19 cellular contexts compared by ENCODE assay signal in the genomic region with DNA sequence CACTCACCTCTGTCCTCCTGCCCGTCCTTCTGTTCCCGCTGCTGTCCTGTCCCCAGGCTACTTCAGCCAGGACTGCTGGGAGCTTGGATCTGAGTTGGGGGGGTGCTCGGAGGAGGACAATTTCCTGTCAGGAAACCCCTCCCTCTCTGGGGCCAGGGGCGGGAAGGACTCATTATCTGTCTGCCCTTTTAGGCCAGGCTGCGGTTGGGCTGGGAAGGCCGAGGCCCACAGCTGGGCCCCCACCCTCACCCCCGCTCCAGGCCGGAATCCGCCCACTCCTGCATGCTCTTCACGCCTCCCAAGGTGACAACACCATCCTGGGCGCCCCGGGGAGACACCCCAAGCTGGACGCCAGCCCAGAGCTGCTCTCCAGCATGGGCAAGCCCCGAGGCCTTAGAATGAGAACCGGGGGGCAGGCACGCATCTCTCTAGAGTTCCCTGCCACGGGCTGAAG. TPM values are rescaled to one million over a fixed set of nuclear protein-coding genes. Genes with fewer than 3 reads are reported as not detected.
DNase-seq lines count a peak whose midpoint lies in the region; ATAC-seq, FAIRE-seq and TF ChIP-seq lines count a peak whose summit lies in the region.
"Had no signal": no experiment of that assay in that cellular context is flagged by ENCODE, and none has a peak within 500 bp of the region (broad histone marks: within the 10 kb centered on the region; RNA-seq: fewer than 3 reads in every experiment).

EXOC3L2 (minus strand) TSS at position 74 of the 454 bp plus-strand sequence. CDS start 6,362 bp downstream, outside the sequence.

- no peak for TF ChIP-seq RAD21 in HepG2 (CRISPR knock-in tag; IDR thresholded peaks at IDR 0.05)

- peaks cover 12% of the 10 kb centered on the region for H3K4me1 ChIP-seq in body of pancreas
- H3K4me1 ChIP-seq in HepG2 (ENCODE audit: insufficient read depth, low read length): peaks cover 49% of the 10 kb centered on the region
- H3K4me1 ChIP-seq in smooth muscle cell (ENCODE audit: low read depth): no peaks in the 10 kb centered on the region

- H3K4me3 ChIP-seq in body of pancreas (no peak within 1 kb of the TSS), HepG2 (replicated peaks in 1 of 3; ENCODE audit: insufficient read depth in 1 of 3, low read depth in 2 of 3, low read length in 3 of 3) (peak within 1 kb of the TSS in 1 of 3 experiments; percentile 54; a peak in 2 of 6 replicates), smooth muscle cell (peak within 1 kb of the TSS; percentile 18)

- no peak for TF ChIP-seq EP300 in HepG2 (IDR thresholded peaks at IDR 0.05; ENCODE audit: low read depth in 2 of 2, low read length in 2 of 2)
- TF ChIP-seq EP300 in HepG2 (CRISPR knock-in tag; IDR thresholded peaks at IDR 0.05; ENCODE audit: borderline replicate concordance): no peak

- H3K9ac ChIP-seq in HepG2 (ENCODE audit: insufficient read depth, low read depth, low read length): no peak within 1 kb of the TSS
- no peak within 1 kb of the TSS for H3K9ac ChIP-seq in smooth muscle cell (ENCODE audit: low read depth)

- CTCF ChIA-PET in HepG2 (lab: Yijun Ruan, JAX; ENCODE audit: low intra/inter-chr PET ratio, low total read pairs): no interaction called here

- no peaks in the 10 kb centered on the region for H3K36me3 ChIP-seq in body of pancreas (replicated peaks in 1 of 2; ENCODE audit: insufficient read depth in 1 of 2, low read depth in 2 of 2)
- H3K36me3 ChIP-seq in HepG2 (replicated peaks in 1 of 2; ENCODE audit: control insufficient read depth in 1 of 2, insufficient read depth in 2 of 2, low read length in 2 of 2): no peaks in the 10 kb centered on the region
- H3K36me3 ChIP-seq in smooth muscle cell (ENCODE audit: low read depth): no peaks in the 10 kb centered on the region
- H3K36me3 ChIP-seq: neutrophil had no signal

- TF ChIP-seq POLR2A in body of pancreas (IDR thresholded peaks at IDR 0.05) (peak in 1 of 3 donors; percentile 18), HepG2 (IDR thresholded peaks at IDR 0.05; ENCODE audit: insufficient read depth in 1 of 2, low read depth in 2 of 2, low read length in 2 of 2) (no peak)

- no peak for FAIRE-seq in HepG2 (lab: Jason Lieb, UNC)
- FAIRE-seq: endometrium had no signal

- H3F3A ChIP-seq in smooth muscle cell (ENCODE audit: low read depth): no peaks in the 10 kb centered on the region

- H3K9me3 ChIP-seq in body of pancreas: no peaks in the 10 kb centered on the region
- no peaks in the 10 kb centered on the region for H3K9me3 ChIP-seq in HepG2 (ENCODE audit: low read length)
- no peaks in the 10 kb centered on the region for H3K9me3 ChIP-seq in smooth muscle cell (replicated peaks; ENCODE audit: low read depth)
- H3K9me3 ChIP-seq: neutrophil had no signal

- H3K27ac ChIP-seq in body of pancreas (peak within 1 kb of the TSS in 1 of 4 donors; percentile 40), HepG2 (ENCODE audit: extremely low read length, insufficient read depth, low read length) (no peak within 1 kb of the TSS), smooth muscle cell (ENCODE audit: low read depth) (peak within 1 kb of the TSS; percentile 42)
- H3K27ac ChIP-seq: neutrophil had no signal

- TF ChIP-seq CTCF in body of pancreas (IDR thresholded peaks at IDR 0.05) (no peak), HepG2 (CRISPR knock-in tag; IDR thresholded peaks at IDR 0.05) (no peak), smooth muscle cell (IDR thresholded peaks at IDR 0.05; ENCODE audit: borderline replicate concordance, insufficient read depth, poor library complexity, severe bottlenecking) (no peak)

- BruUV-seq in HepG2 (replicated peaks; lab: Mats Ljungman, UMichigan): no TSS peak

- DNase-seq in KBM-7: peak; percentile 61
- DNase-seq in body of pancreas: no peak
- no peak for DNase-seq in HepG2 (ENCODE audit: low spot score)
- no peak for DNase-seq in smooth muscle cell (lab: John Stamatoyannopoulos, UW; ENCODE audit: unreplicated experiment)
- DNase-seq in activated CD8-positive, alpha-beta memory T cell treated with anti-CD3 and anti-CD28 coated beads, Interleukin-2, amount 50 U/mL, for 4 hours: no peak
- no peak for DNase-seq in mesenteric fat pad (ENCODE audit: low spot score)
- no peak for DNase-seq in activated T-cell treated with anti-CD3 and anti-CD28 coated beads, Interleukin-2, amount 50 U/mL, for 1 hour
- DNase-seq: activated naive CD4-positive, alpha-beta T cell; DMS79; glutamatergic neuron; kidney glomerular epithelial cell; NCI-H1105; NCI-H446 treated with DMSO at 0.1 percent for 48 hours had no signal

- H3K79me2 ChIP-seq in HepG2 (ENCODE audit: insufficient read depth, low read length): no peaks in the 10 kb centered on the region
- peaks cover 3% of the 10 kb centered on the region for H3K79me2 ChIP-seq in smooth muscle cell (ENCODE audit: low read depth)

- in situ Hi-C loops in KBM-7 (cut with MboI; ENCODE audit: low pct_unique_long_range_greater_than_20kb, low sequenced_read_pairs): no loop called here
- in situ Hi-C loops in HepG2 (cut with HindIII; ENCODE audit: extremely low pct_ligation_motif_present, low pct_unique_long_range_greater_than_20kb): no loop called here

- H4K20me1 ChIP-seq in HepG2 (ENCODE audit: insufficient read depth, low read length) (no peaks in the 10 kb centered on the region), smooth muscle cell (ENCODE audit: low read depth) (no peaks in the 10 kb centered on the region)

- intact Hi-C loops in body of pancreas (cut with DNase I) (no loop called here), HepG2 (cut with micrococcal nuclease; ENCODE audit: unreplicated experiment) (loop anchor here (10.0 kb wide), 1 partner anchor 61 kb away; no protein-coding TSS in a partner anchor)

- H3K27me3 ChIP-seq in body of pancreas (no peaks in the 10 kb centered on the region), HepG2 (ENCODE audit: control insufficient read depth in 1 of 2, insufficient read depth in 2 of 2, low read length in 2 of 2) (peaks cover 4 to 14% of the 10 kb centered on the region in 2 experiments; a peak in 4 of 5 replicates), smooth muscle cell (ENCODE audit: low read depth) (no peaks in the 10 kb centered on the region)

- POLR2A ChIA-PET in HepG2 (lab: Yijun Ruan, JAX): no interaction called here

- WGBS in body of pancreas, 2 donors: 65 to 100% methylated on average over 2 to 16 of the region's 17 CpGs
- WGBS in HepG2 (ENCODE audit: low lambda C conversion rate): 6% methylated on average over 3 of the region's 17 CpGs
- 32% methylated on average over 17 of the region's 17 CpGs for WGBS in smooth muscle cell (ENCODE audit: low lambda C conversion rate)

- H3K4me2 ChIP-seq in HepG2 (ENCODE audit: low read depth, low read length): peak within 1 kb of the TSS; percentile 59
- peak within 1 kb of the TSS; percentile 77 for H3K4me2 ChIP-seq in smooth muscle cell

- no peak within 1 kb of the TSS for H2AFZ ChIP-seq in HepG2 (ENCODE audit: low read length)
- peak within 1 kb of the TSS; percentile 72 for H2AFZ ChIP-seq in smooth muscle cell (ENCODE audit: low read depth)

- ATAC-seq in body of pancreas (peak; percentile 30), HepG2 (peak; percentile 28; the same call in 2 of the 3 replicates), SK-N-SH treated with all-trans-retinoic acid at 6 μM for 48 hours (no peak)
- ATAC-seq: WTC11 had no signal

TF ChIP-seq in HepG2, 621 proteins besides CTCF, POLR2A, EP300 and RAD21 (continues in another document):
- TF ChIP-seq ZNF24 (IDR thresholded peaks at IDR 0.05) (no peak), ZZZ3 (CRISPR knock-in tag; IDR thresholded peaks at IDR 0.05; ENCODE audit: borderline replicate concordance) (no peak)

TF ChIP-seq in SK-N-SH treated with all-trans-retinoic acid at 6 μM for 48 hours, 23 proteins besides CTCF, POLR2A, EP300 and RAD21:
- no peak for TF ChIP-seq BACH2 (CRISPR knock-in tag; IDR thresholded peaks at IDR 0.05; ENCODE audit: borderline replicate concordance)
- no peak for TF ChIP-seq OSR1 (CRISPR knock-in tag; IDR thresholded peaks at IDR 0.05)
- no peak for TF ChIP-seq SNAI2 (CRISPR knock-in tag; IDR thresholded peaks at IDR 0.05)
- no peak for TF ChIP-seq ZFP30 (CRISPR knock-in tag; IDR thresholded peaks at IDR 0.05)

RNA-seq across cellular contexts. Expression of gene EXOC3L2, which starts in this region (rescaled TPM):
- total RNA-seq in body of pancreas: 1 to 10 TPM; 4.2 to 6.9 TPM
- not detected in 2 replicates for total RNA-seq in HepG2 (2016; rRNA removed; fragmentation: Illumina TruSeq; extraction: Trizol)
- total RNA-seq in HepG2 (2016; cell fraction: cytosol; rRNA removed; fragmentation: Illumina TruSeq; extraction: Trizol; ENCODE audit: low read depth): not detected in 2 replicates
- not detected in 2 replicates for total RNA-seq in HepG2 (2016; cell fraction: insoluble cytoplasmic fraction; rRNA removed; fragmentation: Illumina TruSeq; extraction: Trizol)
- total RNA-seq in HepG2 (2016; cell fraction: membrane; rRNA removed; fragmentation: Illumina TruSeq; extraction: Trizol): not detected in 2 replicates
- total RNA-seq in HepG2 (2016; cell fraction: nucleus; rRNA removed; fragmentation: Illumina TruSeq; extraction: Trizol): not detected in 2 replicates
- 0.21 TPM in 1 of 2 replicates, not detected in the other for polyA plus RNA-seq in HepG2 (2011; rRNA removed)
- polyA plus RNA-seq in HepG2 (2011; cell fraction: cytosol; rRNA removed): 0.04 and 0.07 TPM in 2 replicates
- polyA plus RNA-seq in HepG2 (2011; cell fraction: nucleus; rRNA removed): 0.07 and 0.19 TPM in 2 replicates
- 0.07 TPM in 1 of 2 replicates, not detected in the other for polyA plus RNA-seq in HepG2 (2012)
- not detected in 2 replicates for polyA plus RNA-seq in HepG2 (2016; cell fraction: cytosol; fragmentation: Illumina TruSeq; extraction: Trizol; ENCODE audit: low read depth)
- polyA plus RNA-seq in HepG2 (2016; cell fraction: insoluble cytoplasmic fraction; fragmentation: Illumina TruSeq; extraction: Trizol; ENCODE audit: low read depth): not detected in 2 replicates
- polyA plus RNA-seq in HepG2 (2016; cell fraction: membrane; fragmentation: Illumina TruSeq; extraction: Trizol; ENCODE audit: low read depth): not detected in 2 replicates
- polyA plus RNA-seq in HepG2 (2016; cell fraction: nucleus; fragmentation: Illumina TruSeq; extraction: Trizol; ENCODE audit: insufficient read depth, low read depth): not detected in 2 replicates
- 0.20 TPM in 1 of 2 replicates, not detected in the other for polyA minus RNA-seq in HepG2 (2011; rRNA and poly(A)+ RNA removed; ENCODE audit: low replicate concordance)
- not detected in 2 replicates for polyA minus RNA-seq in HepG2 (2011; cell fraction: cytosol; rRNA and poly(A)+ RNA removed)
- not detected in 2 replicates for polyA minus RNA-seq in HepG2 (2011; cell fraction: nucleus; rRNA and poly(A)+ RNA removed)
- total RNA-seq in smooth muscle cell: 0.76 and 1.8 TPM in 2 replicates
- polyA plus RNA-seq in smooth muscle cell: 6.0 and 7.5 TPM in 2 replicates
- total RNA-seq in mesenteric fat pad: 4.8 TPM
- total RNA-seq: OCI-LY7 had no signal
- polyA plus RNA-seq: IgD-negative memory B cell had no signal

Comparison
In these comparisons a context has a peak if more than half of its experiments do, and no peak if none do; other contexts are left out.
1. Peak in ATAC-seq and H3K4me2 ChIP-seq in HepG2; RNA of the gene not detected or under 1 TPM.